17 cellular contexts compared by ENCODE assay signal in genomic region chr5:167716376-167716775, GRCh38.
"Had no signal": no experiment of that assay in that cellular context is flagged by ENCODE, and none has a peak within 500 bp of the region (broad histone marks: within the 10 kb centered on the region; RNA-seq: fewer than 3 reads in every experiment).

No MANE protein-coding gene starts in this region.

- H3K4me3 ChIP-seq: body of pancreas, spleen, upper lobe of left lung had no signal

- H3K27ac ChIP-seq: body of pancreas, foreskin keratinocyte, spleen, upper lobe of left lung had no signal

- H3K27me3 ChIP-seq: body of pancreas, foreskin keratinocyte, spleen, upper lobe of left lung had no signal

- H3K9me3 ChIP-seq: body of pancreas, spleen, upper lobe of left lung had no signal

- ATAC-seq: body of pancreas, esophagus mucosa, foreskin keratinocyte, left lobe of liver, natural killer cell, right cardiac atrium had no signal

- H3K4me1 ChIP-seq: body of pancreas, foreskin keratinocyte, spleen, upper lobe of left lung had no signal

- DNase-seq: activated CD4-positive, alpha-beta memory T cell treated with anti-CD3 and anti-CD28 coated beads, Interleukin-2, amount 10 ng/mL, durations not matched to agents 7 days and 5 days; activated CD4-positive, alpha-beta T cell treated with anti-CD3 and anti-CD28 coated beads for 1 hour; activated naive CD4-positive, alpha-beta T cell; body of pancreas; foreskin keratinocyte; head of caudate nucleus; islet precursor cell; mammary epithelial cell; natural killer cell; right cardiac atrium; spleen; stimulated activated CD4-positive, alpha-beta T cell treated with anti-CD3 and anti-CD28 coated beads, Interleukin-2, amount 100 ng/mL, for 24 hours; stimulated activated naive CD4-positive, alpha-beta T cell treated with Interleukin-2 at 50 U/mL for 16 hours; T-helper 9 cell; upper lobe of left lung had no signal

- H3K36me3 ChIP-seq: spleen, upper lobe of left lung had no signal
